36 cellular contexts compared by ENCODE assay signal in the genomic region with DNA sequence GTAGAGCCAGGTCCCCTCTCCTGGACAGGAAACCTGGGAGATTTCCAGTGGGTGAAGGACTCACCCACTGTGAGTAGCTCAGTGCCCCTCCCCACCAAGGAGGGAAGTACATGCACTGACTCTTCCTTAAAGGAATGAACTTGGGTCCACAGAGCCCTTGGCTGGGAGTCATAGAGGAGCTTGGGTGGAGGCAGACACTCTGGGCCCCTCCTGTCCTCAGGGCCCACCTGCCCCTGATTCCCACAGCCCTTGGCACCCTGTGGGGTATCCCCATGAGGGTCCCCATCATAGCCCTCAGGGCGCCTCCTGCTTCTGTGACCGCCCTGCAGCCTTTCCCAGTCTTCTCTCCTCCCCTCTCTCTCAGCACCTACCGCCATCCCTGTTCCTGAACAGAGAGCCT. TPM values are rescaled to one million over a fixed set of nuclear protein-coding genes. Genes with fewer than 3 reads are reported as not detected.
"Had no signal": no experiment of that assay in that cellular context is flagged by ENCODE, and none has a peak within 500 bp of the region (broad histone marks: within the 10 kb centered on the region; RNA-seq: fewer than 3 reads in every experiment).

No MANE protein-coding gene starts in this region.

- H3K36me3 ChIP-seq: adrenal gland, brain microvascular endothelial cell, heart right ventricle, ovary, prostate gland, stomach, thyroid gland, upper lobe of right lung, WERI-Rb-1 had no signal

- ATAC-seq: activated CD4-positive, CD25-positive, alpha-beta regulatory T cell treated with anti-CD3 and anti-CD28 coated beads, Interleukin-2, amount 50 U/mL, for 24 hours; effector memory CD8-positive, alpha-beta T cell; foreskin keratinocyte; heart right ventricle; left cardiac atrium; sciatic nerve; stimulated activated memory B cell treated with anti-CD40 and anti-IgM and Interleukin-4, amounts not matched to agents 10 μg/mL and 1 μg/mL and 100 μg/mL, for 72 hours; upper lobe of right lung had no signal

- H3K9me3 Mint-ChIP-seq: activated naive CD8-positive, alpha-beta T cell treated with anti-CD3 and anti-CD28 coated beads for 36 hours; effector memory CD8-positive, alpha-beta T cell; nephron; stimulated activated memory B cell treated with anti-CD40 and anti-IgM and Interleukin-4, amounts not matched to agents 10 μg/mL and 1 μg/mL and 100 μg/mL, for 72 hours; T-helper 1 cell treated with Interleukin-12 subunit alpha and Interleukin-12 subunit beta and Interleukin-4 antibody, amounts not matched to agents 30 μg/mL and 1 μg/mL, for 36 hours had no signal

- H3K4me3 Mint-ChIP-seq: activated naive CD8-positive, alpha-beta T cell treated with anti-CD3 and anti-CD28 coated beads for 36 hours; effector memory CD8-positive, alpha-beta T cell; stimulated activated memory B cell treated with anti-CD40 and anti-IgM and Interleukin-4, amounts not matched to agents 10 μg/mL and 1 μg/mL and 100 μg/mL, for 72 hours; T-helper 1 cell treated with Interleukin-12 subunit alpha and Interleukin-12 subunit beta and Interleukin-4 antibody, amounts not matched to agents 30 μg/mL and 1 μg/mL, for 36 hours had no signal

- DNase-seq: activated CD4-positive, alpha-beta T cell treated with anti-CD3 and anti-CD28 coated beads for 48 hours; activated CD4-positive, alpha-beta T cell treated with anti-CD3 and anti-CD28 coated beads, Interleukin-2, amount 50 U/mL, for 48 hours; activated CD8-positive, alpha-beta memory T cell treated with anti-CD3 and anti-CD28 coated beads for 24 hours; activated effector memory CD4-positive, alpha-beta T cell treated with Interleukin-2 at 50 U/mL for 16 hours; activated naive CD4-positive, alpha-beta T cell treated with Interleukin-2 at 50 U/mL for 16 hours; activated naive CD8-positive, alpha-beta T cell treated with anti-CD3 and anti-CD28 coated beads for 36 hours; adrenal gland; brain microvascular endothelial cell; cortex of kidney; effector memory CD8-positive, alpha-beta T cell; foreskin keratinocyte; heart right ventricle; islet precursor cell; left cardiac atrium; mammary epithelial cell; ovary; stimulated activated CD4-positive, alpha-beta T cell treated with anti-CD3 and anti-CD28 coated beads, Interleukin-4, amount 100 ng/mL, for 4 hours; stimulated activated CD8-positive, alpha-beta memory T cell treated with anti-CD3 and anti-CD28 coated beads, Interleukin-4, amount 100 ng/mL, for 48 hours; stomach; T-helper 9 cell; thyroid gland; upper lobe of right lung; WERI-Rb-1 had no signal

- H3K4me3 ChIP-seq: adrenal gland, heart right ventricle, ovary, prostate gland, skin epidermis, stomach, thyroid gland, upper lobe of right lung had no signal

- H3K27ac ChIP-seq: adrenal gland, brain microvascular endothelial cell, foreskin keratinocyte, heart right ventricle, ovary, prostate gland, skin epidermis, stomach, thyroid gland, upper lobe of right lung, WERI-Rb-1 had no signal

- H3K4me1 ChIP-seq: foreskin keratinocyte had no signal

- H3K27ac Mint-ChIP-seq: activated naive CD8-positive, alpha-beta T cell treated with anti-CD3 and anti-CD28 coated beads for 36 hours; effector memory CD8-positive, alpha-beta T cell; nephron; stimulated activated memory B cell treated with anti-CD40 and anti-IgM and Interleukin-4, amounts not matched to agents 10 μg/mL and 1 μg/mL and 100 μg/mL, for 72 hours had no signal

- H3K9me3 ChIP-seq: adrenal gland, heart right ventricle, ovary, prostate gland, stomach, thyroid gland, upper lobe of right lung had no signal

- H3K36me3 Mint-ChIP-seq: stimulated activated memory B cell treated with anti-CD40 and anti-IgM and Interleukin-4, amounts not matched to agents 10 μg/mL and 1 μg/mL and 100 μg/mL, for 72 hours had no signal

RNA-seq across cellular contexts. Expression of a gene that starts 3.7 kb away (rescaled TPM):
- total RNA-seq: activated naive CD8-positive, alpha-beta T cell treated with anti-CD3 and anti-CD28 coated beads for 36 hours; aorta; cardiac septum; endothelial cell of umbilical vein; esophagus mucosa; foreskin keratinocyte; mucosa of gallbladder; sciatic nerve; stomach; upper lobe of right lung had no signal
- polyA plus RNA-seq: aorta, endothelial cell of umbilical vein, foreskin keratinocyte, liver, mammary epithelial cell had no signal
